28 cellular contexts compared by ENCODE assay signal in genomic region chr6:165959627-165960026, GRCh38.
"Had no signal": no experiment of that assay in that cellular context is flagged by ENCODE, and none has a peak within 500 bp of the region (broad histone marks: within the 10 kb centered on the region; RNA-seq: fewer than 3 reads in every experiment).

No MANE protein-coding gene starts in this region.

- H3K27ac ChIP-seq: neutrophil, pancreas, psoas muscle, right lobe of liver, sigmoid colon, suprapubic skin, testis, tibial artery, transverse colon, upper lobe of right lung, uterus had no signal

- H3K4me1 Mint-ChIP-seq: naive thymus-derived CD8-positive, alpha-beta T cell; stimulated activated effector memory CD8-positive, alpha-beta T cell treated with anti-CD3 and anti-CD28 coated beads, Interleukin-12 subunit alpha, Interleukin-12 subunit beta, amount 100 ng/mL, for 72 hours; stimulated activated naive B cell treated with anti-CD40 and anti-IgM and Interleukin-4, amounts not matched to agents 10 μg/mL and 1 μg/mL and 100 μg/mL, for 72 hours had no signal

- H3K4me3 Mint-ChIP-seq: naive thymus-derived CD8-positive, alpha-beta T cell; natural killer cell treated with Interleukin-12 subunit alpha and Interleukin-12 subunit beta and Interleukin-15 and Interleukin-18, amount 100 ng/mL, for 72 hours; nephron progenitor cell; neural crest cell; stimulated activated effector memory CD8-positive, alpha-beta T cell treated with anti-CD3 and anti-CD28 coated beads, Interleukin-12 subunit alpha, Interleukin-12 subunit beta, amount 100 ng/mL, for 72 hours; stimulated activated naive B cell treated with anti-CD40 and anti-IgM and Interleukin-4, amounts not matched to agents 10 μg/mL and 1 μg/mL and 100 μg/mL, for 72 hours; stimulated activated naive CD8-positive, alpha-beta T cell treated with anti-CD3 and anti-CD28 coated beads, Interleukin-15, Interleukin-2, amounts not matched to agents 100 ng/mL and 50 ng/mL, for 24 hours; type B pancreatic cell had no signal

- H3K9me3 ChIP-seq: neutrophil, pancreas, psoas muscle, right lobe of liver, sigmoid colon, testis, tibial artery, transverse colon, upper lobe of right lung, uterus had no signal

- DNase-seq: naive thymus-derived CD8-positive, alpha-beta T cell; nephron progenitor cell; nucleus accumbens; pancreas; psoas muscle; right cardiac atrium; right lobe of liver; sigmoid colon; small intestine; stimulated activated CD4-positive, alpha-beta T cell treated with anti-CD3 and anti-CD28 coated beads, Interleukin-15, amount 100 ng/mL, for 24 hours; stimulated activated CD4-positive, alpha-beta T cell treated with anti-CD3 and anti-CD28 coated beads, Interleukin-2, amount 100 ng/mL, for 24 hours; stimulated activated CD4-positive, alpha-beta T cell treated with anti-CD3 and anti-CD28 coated beads, Interleukin-2, amount 100 ng/mL, for 48 hours; stimulated activated CD4-positive, alpha-beta T cell treated with anti-CD3 and anti-CD28 coated beads, Interleukin-4, amount 100 ng/mL, for 24 hours; stimulated activated naive B cell treated with anti-CD40 and anti-IgM and Interleukin-4, amounts not matched to agents 10 μg/mL and 1 μg/mL and 100 μg/mL, for 72 hours; stimulated activated naive CD4-positive, alpha-beta T cell treated with Interleukin-2 at 50 U/mL for 16 hours; testis; tibial artery; transverse colon; upper lobe of right lung; uterus had no signal

- H3K36me3 ChIP-seq: neutrophil, pancreas, right lobe of liver, sigmoid colon, suprapubic skin, tibial artery, transverse colon, upper lobe of right lung, uterus had no signal

- H3K27ac Mint-ChIP-seq: naive thymus-derived CD8-positive, alpha-beta T cell; natural killer cell treated with Interleukin-12 subunit alpha and Interleukin-12 subunit beta and Interleukin-15 and Interleukin-18, amount 100 ng/mL, for 72 hours; nephron progenitor cell; progenitor cell of endocrine pancreas; stimulated activated effector memory CD8-positive, alpha-beta T cell treated with anti-CD3 and anti-CD28 coated beads, Interleukin-12 subunit alpha, Interleukin-12 subunit beta, amount 100 ng/mL, for 72 hours; stimulated activated naive B cell treated with anti-CD40 and anti-IgM and Interleukin-4, amounts not matched to agents 10 μg/mL and 1 μg/mL and 100 μg/mL, for 72 hours; stimulated activated naive CD8-positive, alpha-beta T cell treated with anti-CD3 and anti-CD28 coated beads, Interleukin-15, Interleukin-2, amounts not matched to agents 100 ng/mL and 50 ng/mL, for 24 hours; type B pancreatic cell had no signal

- ATAC-seq: naive thymus-derived CD8-positive, alpha-beta T cell; pancreas; psoas muscle; right cardiac atrium; right lobe of liver; stimulated activated effector memory CD8-positive, alpha-beta T cell treated with anti-CD3 and anti-CD28 coated beads, Interleukin-12 subunit alpha, Interleukin-12 subunit beta, amount 100 ng/mL, for 72 hours; stimulated activated naive B cell treated with anti-CD40 and anti-IgM and Interleukin-4, amounts not matched to agents 10 μg/mL and 1 μg/mL and 100 μg/mL, for 72 hours had no signal

- H3K9me3 Mint-ChIP-seq: natural killer cell treated with Interleukin-12 subunit alpha and Interleukin-12 subunit beta and Interleukin-15 and Interleukin-18, amount 100 ng/mL, for 72 hours; nephron progenitor cell; stimulated activated effector memory CD8-positive, alpha-beta T cell treated with anti-CD3 and anti-CD28 coated beads, Interleukin-12 subunit alpha, Interleukin-12 subunit beta, amount 100 ng/mL, for 72 hours; stimulated activated naive CD8-positive, alpha-beta T cell treated with anti-CD3 and anti-CD28 coated beads, Interleukin-15, Interleukin-2, amounts not matched to agents 100 ng/mL and 50 ng/mL, for 24 hours; type B pancreatic cell had no signal

- H3K4me1 ChIP-seq: pancreas, psoas muscle, right lobe of liver, sigmoid colon, suprapubic skin, testis, tibial artery, transverse colon, upper lobe of right lung, uterus had no signal

- H3K4me3 ChIP-seq: pancreas, psoas muscle, right lobe of liver, sigmoid colon, suprapubic skin, testis, tibial artery, transverse colon, upper lobe of right lung, uterus had no signal
